8 cellular contexts compared by ENCODE assay signal in genomic region chr3:44861412-44862220, GRCh38. TPM values are rescaled to one million over a fixed set of nuclear protein-coding genes. Genes with fewer than 3 reads are reported as not detected.
DNase-seq lines count a peak whose midpoint lies in the region; ATAC-seq and TF ChIP-seq lines count a peak whose summit lies in the region.

TSS of gene TMEM42 (plus strand) at chr3:44861912. CDS start at chr3:44861925, 13 bp downstream.

- TF ChIP-seq EP300 in transverse colon (IDR thresholded peaks at IDR 0.05; ENCODE audit: low read depth) = no peak

- no peaks in the 10 kb centered on the region; the same call in 1 of the 2 replicates for H3K79me2 ChIP-seq in HCT116 (ENCODE audit: insufficient read depth, low read length)

- in situ Hi-C loops in transverse colon (cut with MboI; ENCODE audit: low pct_ligation_motif_present in 1 of 4, low pct_unique_long_range_greater_than_20kb in 1 of 4, low sequenced_read_pairs in 3 of 4) = no loop called here

- CTCF ChIA-PET in HCT116 (lab: Charles Lee) = no interaction called here

- TF ChIP-seq RAD21 in HCT116 (IDR thresholded peaks at IDR 0.05; ENCODE audit: low read depth) = no peak

- RAD21 ChIA-PET in HCT116 (lab: Charles Lee; ENCODE audit: low non-redundant PET in 1 of 2, low total read pairs in 2 of 2, uncharacterized antibody in 2 of 2, unreplicated experiment in 2 of 2) = no interaction called here

- peak within 1 kb of the TSS; percentile 76 for H3K4me3 ChIP-seq in GM08714 (ENCODE audit: low read length)
- peak within 1 kb of the TSS; percentile 62 to 65 for H3K4me3 ChIP-seq in HCT116 (replicated peaks in 1 of 2; ENCODE audit: low read depth in 1 of 2, low read length in 2 of 2)
- peak within 1 kb of the TSS; percentile 47 to 92 (median 86) for H3K4me3 ChIP-seq in transverse colon

- H3K4me2 ChIP-seq in HCT116 (ENCODE audit: low read length) = peak within 1 kb of the TSS; percentile 87

- H3K9me3 ChIP-seq in HCT116 (ENCODE audit: control insufficient read depth in 1 of 2, insufficient read depth in 1 of 2, low read depth in 1 of 2, low read length in 2 of 2) (peaks cover 0 to 4% of the 10 kb centered on the region in 2 experiments; a peak in 2 of 4 replicates), transverse colon (no peaks in the 10 kb centered on the region)

- peaks cover 0 to 8% of the 10 kb centered on the region in 2 experiments; a peak in 1 of 4 replicates for H3K36me3 ChIP-seq in HCT116 (ENCODE audit: control insufficient read depth in 1 of 2, insufficient read depth in 2 of 2, low read length in 2 of 2)
- no peaks in the 10 kb centered on the region for H3K36me3 ChIP-seq in transverse colon

- no peaks in the 10 kb centered on the region for H3K27me3 ChIP-seq in HCT116 (ENCODE audit: insufficient read depth, low read length)
- no peaks in the 10 kb centered on the region for H3K27me3 ChIP-seq in transverse colon

- peak; percentile 97 for ATAC-seq in HCT116

- intact Hi-C loops in HCT116 (cut with micrococcal nuclease) (no loop called here), cardiac septum (cut with DNase I) (loop anchor here (5.0 to 10.0 kb wide), 3 partner anchors 99 to 237 kb away; partner anchors contain the start of genes KIAA1143, KIF15, ZNF197 and ZNF502), transverse colon (cut with DNase I; ENCODE audit: low total_unique reads) (loop anchor here (5.0 kb wide), 1 partner anchor 244 kb away; no protein-coding TSS in a partner anchor)

- TF ChIP-seq POLR2A in HCT116 (IDR thresholded peaks at IDR 0.05; ENCODE audit: borderline replicate concordance, extremely low read depth, insufficient read depth, insufficient read length) (peak; percentile 40), transverse colon (IDR thresholded peaks at IDR 0.05) (peak; percentile 80)

- peak within 1 kb of the TSS; percentile 68 for H3K9ac ChIP-seq in HCT116 (ENCODE audit: low read length)

- H3K27ac ChIP-seq in HCT116 (ENCODE audit: low read depth, low read length) (peak within 1 kb of the TSS; percentile 64), adipose tissue (ENCODE audit: low read depth, low read length) (peak within 1 kb of the TSS; percentile 12), transverse colon (peak within 1 kb of the TSS; percentile 87 to 95 (median 94))

- TF ChIP-seq CTCF in HCT116 (IDR thresholded peaks at IDR 0.05 in 2 of 3, conservative IDR thresholded peaks at IDR 0.05 in 1 of 3; ENCODE audit: borderline replicate concordance in 1 of 3, insufficient read depth in 1 of 3, low read depth in 2 of 3, low read length in 2 of 3) (no peak), transverse colon (IDR thresholded peaks at IDR 0.05) (peak in 4 of 5 experiments; percentile 7 to 20 (median 13))

- H4K20me1 ChIP-seq in HCT116 (ENCODE audit: insufficient read depth) = no peaks in the 10 kb centered on the region

- H3K4me1 ChIP-seq in HCT116 (ENCODE audit: control insufficient read depth in 1 of 2, insufficient read depth in 2 of 2, low read length in 2 of 2) = peaks cover 9 to 16% of the 10 kb centered on the region in 2 experiments; a peak in 2 of 4 replicates
- peaks cover 7 to 13% (median 8%) of the 10 kb centered on the region in 4 donors for H3K4me1 ChIP-seq in transverse colon

- peak; percentile 78 for DNase-seq in HCT116 (ENCODE audit: low read depth, low spot score)
- peak; percentile 77 for DNase-seq in MV-4-11 (lab: John Stamatoyannopoulos, UW)
- DNase-seq in SW480 (ENCODE audit: low spot score) = peak; percentile 90
- DNase-seq in cardiac septum (ENCODE audit: low spot score) = peak; percentile 96
- peak; percentile 87 for DNase-seq in pons (ENCODE audit: low spot score)
- peak; percentile 90 for DNase-seq in transverse colon

- TSS peak; percentile 77 for BruUV-seq in HCT116 (replicated peaks; lab: Mats Ljungman, UMichigan)

- POLR2A ChIA-PET in HCT116 (lab: Charles Lee) = interaction anchor here (0.8 kb wide), 1 partner anchor 100 kb away, joined by 3 read pairs; the partner anchor contains the start of genes KIAA1143 and KIF15

- no peak within 1 kb of the TSS for H2AFZ ChIP-seq in HCT116 (ENCODE audit: low read depth, low read length, poor library complexity, severe bottlenecking)

- 1 to 2% (median 2%) methylated on average over 64 to 89 of the region's 90 CpGs for WGBS in adipose tissue, 3 donors
- WGBS in transverse colon (ENCODE audit: low coverage in 1 of 2), 2 donors = 3% methylated on average over 53 of the region's 90 CpGs; no CpG with 5 or more reads in 1 of the 2 donors

- no peaks in the 10 kb centered on the region for H3K9me2 ChIP-seq in HCT116 (ENCODE audit: insufficient read depth)

TF ChIP-seq in HCT116, 20 proteins besides CTCF, POLR2A, EP300 and RAD21:
- TF ChIP-seq EZH2phosphoT487 (IDR thresholded peaks at IDR 0.05; ENCODE audit: borderline replicate concordance) (no peak), YY1 (IDR thresholded peaks at IDR 0.05; ENCODE audit: extremely low read depth, insufficient replicate concordance, low read depth, low read length) (peak; percentile 91), EGR1 (IDR thresholded peaks at IDR 0.05; ENCODE audit: low read depth) (peak; percentile 41), SIN3A (IDR thresholded peaks at IDR 0.05; ENCODE audit: low read depth) (peak; percentile 37; the same call in 1 of the 2 replicates), SP1 (IDR thresholded peaks at IDR 0.05; ENCODE audit: low read depth) (peak; percentile 67), REST (IDR thresholded peaks at IDR 0.05; ENCODE audit: low read depth) (no peak), MAX (IDR thresholded peaks at IDR 0.05) (peak; percentile 92), TCF7L2 (IDR thresholded peaks at IDR 0.05; ENCODE audit: borderline replicate concordance, extremely low read depth, insufficient read depth, insufficient read length) (no peak), POLR2AphosphoS5 (IDR thresholded peaks at IDR 0.05; ENCODE audit: low read depth, low read length) (peak; percentile 88), CBX3 (IDR thresholded peaks at IDR 0.05; ENCODE audit: low read depth) (peak; percentile 21; the same call in 1 of the 2 replicates), CEBPB (IDR thresholded peaks at IDR 0.05; ENCODE audit: low read depth) (no peak), ZFX (IDR thresholded peaks at IDR 0.05) (peak; percentile 83)

RNA-seq across cellular contexts. Expression of gene TMEM42, which starts in this region (rescaled TPM):
- total RNA-seq in HCT116 (2021; ENCODE audit: unreplicated experiment) (13.9 TPM), cardiac septum (10.5 TPM), transverse colon (10 to 100 TPM in 3 of 4 donors, not detected in 1; 10.0 to 13.7 (median 12.3) TPM)
- 18.4 and 18.6 TPM in 2 replicates for polyA plus RNA-seq in HCT116 (2012)
- polyA plus RNA-seq in adipose tissue = 10 to 100 TPM; 10.5 to 19.2 (median 12.9) TPM

Comparison
In these comparisons a context has a peak if more than half of its experiments do, and no peak if none do; other contexts are left out.
1. Peak in every context shown above with its lines: DNase-seq, ATAC-seq, H3K4me3 ChIP-seq and H3K27ac ChIP-seq.
2. H3K27ac ChIP-seq: peak in every context shown above with its lines; median percentile 94 in transverse colon; 64 in HCT116; 12 in adipose tissue.
3. CTCF ChIP-seq: peak in transverse colon (4 of 5); none in HCT116 (0 of 3).